Comparison of ENCODE assay signal across 14 cellular contexts in the genomic region with DNA sequence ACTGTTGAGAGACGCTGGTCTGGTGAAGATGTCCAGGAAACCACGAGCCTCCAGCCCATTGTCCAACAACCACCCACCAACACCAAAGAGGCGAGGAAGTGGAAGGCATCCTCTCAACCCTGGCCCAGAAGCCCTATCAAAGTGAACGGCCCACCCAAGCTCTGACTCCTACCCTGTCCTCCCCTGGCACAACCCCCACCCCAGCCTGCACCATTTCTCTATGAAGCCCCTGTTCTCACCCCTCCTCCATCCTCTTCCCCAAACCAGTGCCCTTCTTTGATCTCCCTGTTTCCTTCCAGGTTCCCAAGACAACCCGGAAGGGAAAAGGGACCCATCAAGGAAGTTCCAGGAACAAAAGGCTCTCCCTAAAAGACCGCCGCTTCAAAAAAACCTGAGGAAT. TPM values are rescaled to one million over a fixed set of nuclear protein-coding genes. Genes with fewer than 3 reads are reported as not detected.
"Had no signal": no experiment of that assay in that cellular context is flagged by ENCODE, and none has a peak within 500 bp of the region (broad histone marks: within the 10 kb centered on the region; RNA-seq: fewer than 3 reads in every experiment).

No MANE protein-coding gene starts in this region.

RNA-seq across cellular contexts. Expression of a gene that starts 0.5 kb away (rescaled TPM):
- total RNA-seq: stomach, subcutaneous adipose tissue, suprapubic skin, temporal lobe, thoracic aorta, thyroid gland, tibial nerve, transverse colon, upper lobe of left lung, upper lobe of right lung, ureter, urinary bladder, uterus, vagina had no signal
- polyA plus RNA-seq: stomach, urinary bladder had no signal

RNA-seq across cellular contexts. Expression of a gene that starts 5.9 kb away (rescaled TPM):
- total RNA-seq: stomach, subcutaneous adipose tissue, suprapubic skin, temporal lobe, thoracic aorta, thyroid gland, tibial nerve, transverse colon, upper lobe of right lung, ureter, urinary bladder, uterus, vagina had no signal
- polyA plus RNA-seq: stomach, urinary bladder had no signal

RNA-seq across cellular contexts. Expression of a gene that starts 9.9 kb away (rescaled TPM):
- total RNA-seq: stomach, subcutaneous adipose tissue, suprapubic skin, temporal lobe, thoracic aorta, thyroid gland, tibial nerve, transverse colon, upper lobe of right lung, ureter, urinary bladder, vagina had no signal
- polyA plus RNA-seq: stomach, urinary bladder had no signal

RNA-seq across cellular contexts. Expression of a gene that starts 26.0 kb away (rescaled TPM):
- total RNA-seq: stomach, subcutaneous adipose tissue, suprapubic skin, temporal lobe, thoracic aorta, thyroid gland, tibial nerve, transverse colon, upper lobe of right lung, ureter, urinary bladder, uterus, vagina had no signal
- polyA plus RNA-seq: stomach, urinary bladder had no signal

RNA-seq across cellular contexts. Expression of a gene that starts 26.0 kb away (rescaled TPM):
- total RNA-seq: stomach, subcutaneous adipose tissue, suprapubic skin, temporal lobe, thoracic aorta, thyroid gland, tibial nerve, transverse colon, upper lobe of left lung, upper lobe of right lung, ureter, urinary bladder, uterus, vagina had no signal
- polyA plus RNA-seq: stomach, urinary bladder had no signal
